ENCODE assay signal across 8 cellular contexts in the genomic region with DNA sequence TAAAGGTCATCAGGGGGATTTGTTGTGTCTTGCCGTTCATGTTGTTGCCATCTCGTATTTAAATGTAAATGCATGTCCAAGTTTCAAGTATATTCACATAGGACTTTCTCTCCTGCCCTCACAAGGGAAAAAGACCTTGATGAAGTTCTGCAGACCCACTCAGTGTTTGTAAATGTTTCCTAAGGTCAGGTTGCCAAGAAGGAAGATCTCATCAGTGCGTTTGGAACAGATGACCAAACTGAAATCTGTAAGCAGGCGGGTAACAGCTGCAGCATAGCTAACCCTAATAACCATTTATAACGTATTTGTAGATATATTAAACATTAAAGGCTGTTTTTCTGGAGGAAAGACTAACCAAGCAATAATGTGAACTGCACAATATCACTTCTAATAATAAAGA. TPM values are rescaled to one million over a fixed set of nuclear protein-coding genes. Genes with fewer than 3 reads are reported as not detected.
DNase-seq lines count a peak whose midpoint lies in the region; FAIRE-seq and TF ChIP-seq lines count a peak whose summit lies in the region.
"Not testable (repeated sequence)": the region's sequence is repeated elsewhere in the genome, so short reads cannot be mapped to it uniquely, and the experiment has no call there.

No MANE protein-coding gene starts in this region.

- H3K9me2 ChIP-seq in SU-DHL-6 (replicated peaks; ENCODE audit: insufficient read depth, low read length), result not testable (repeated sequence)

- FAIRE-seq in keratinocyte (lab: Jason Lieb, UNC), result not testable (repeated sequence)

- H3K79me2 ChIP-seq in SU-DHL-6 (ENCODE audit: insufficient read depth, low read length) (peaks cover 39% of the 10 kb centered on the region), keratinocyte (ENCODE audit: control insufficient read depth, insufficient read depth, low read length) (peaks cover 24% of the 10 kb centered on the region)

- peaks cover 0 to 37% (median 25%) of the 10 kb centered on the region in 11 experiments; a peak in 19 of 22 replicates for H4K20me1 ChIP-seq in BLaER1 treated with 17β-estradiol and CSF1 and Interleukin-3, amounts not matched to agents 10 nM and 100 nM
- not testable (repeated sequence) for H4K20me1 ChIP-seq in SU-DHL-6 (ENCODE audit: low read depth, low read length); keratinocyte (ENCODE audit: control insufficient read depth, extremely low read depth, insufficient read depth, low read length)

- peak overlapping the region; percentile 84 to 92 (median 88); a peak in 21 of 22 replicates for H3K9ac ChIP-seq in BLaER1 treated with 17β-estradiol and CSF1 and Interleukin-3, amounts not matched to agents 10 nM and 100 nM
- peak overlapping the region; percentile 81; the same call in 1 of the 2 replicates for H3K9ac ChIP-seq in SU-DHL-6 (ENCODE audit: low read length)
- H3K9ac ChIP-seq in keratinocyte (ENCODE audit: control insufficient read depth, extremely low read depth, insufficient read depth, low read length), result peak overlapping the region; percentile 85

- not testable (repeated sequence) for H3K9me1 ChIP-seq in keratinocyte (ENCODE audit: control insufficient read depth, extremely low read depth, insufficient read depth, low read length)

- 28 to 40% (median 32%) methylated on average over 5 of the region's 5 CpGs for WGBS in adrenal gland, 4 donors
- 24 to 30% methylated on average over 5 of the region's 5 CpGs for WGBS in testis, 2 donors

- not testable (repeated sequence) for H3F3A ChIP-seq in SU-DHL-6 (ENCODE audit: insufficient read depth)

- dilution Hi-C loops in keratinocyte (cut with MboI; ENCODE audit: extremely low pct_ligation_motif_present, low sequenced_read_pairs), result not testable (repeated sequence)

- not testable (repeated sequence) for TF ChIP-seq CTCF in SU-DHL-6 (IDR thresholded peaks at IDR 0.05; ENCODE audit: insufficient read depth, low read length, poor library complexity, severe bottlenecking); adrenal gland (IDR thresholded peaks at IDR 0.05); epithelial cell of esophagus (IDR thresholded peaks at IDR 0.05; ENCODE audit: insufficient read depth, low read depth, low read length, missing control alignments); keratinocyte (optimal IDR thresholded peaks at IDR 0.05 in 1 of 3, IDR thresholded peaks at IDR 0.05 in 1 of 3, conservative IDR thresholded peaks at IDR 0.05 in 1 of 3; ENCODE audit: extremely low read depth in 1 of 3, insufficient read depth in 2 of 3, low read length in 3 of 3); testis (IDR thresholded peaks at IDR 0.05)

- intact Hi-C loops in adrenal gland (cut with DNase I); testis (cut with DNase I; ENCODE audit: low total_unique reads): not testable (repeated sequence)

- H3K4me1 ChIP-seq in BLaER1 treated with 17β-estradiol and CSF1 and Interleukin-3, amounts not matched to agents 10 nM and 100 nM, result peaks cover 16 to 26% (median 21%) of the 10 kb centered on the region in 10 experiments
- H3K4me1 ChIP-seq in adrenal gland (replicated peaks in 1 of 2), result peaks cover 5 to 22% of the 10 kb centered on the region in 2 donors
- not testable (repeated sequence) for H3K4me1 ChIP-seq in keratinocyte (ENCODE audit: control insufficient read depth, extremely low read depth, insufficient read depth, low read length); neuron (ENCODE audit: insufficient read depth, low read length)
- H3K4me1 ChIP-seq in testis, result peaks cover 11% of the 10 kb centered on the region

- peak overlapping the region; percentile 78 to 91 (median 82) for H3K4me3 ChIP-seq in BLaER1 treated with 17β-estradiol and CSF1 and Interleukin-3, amounts not matched to agents 10 nM and 100 nM
- peak overlapping the region; percentile 30 for H3K4me3 ChIP-seq in SU-DHL-6 (ENCODE audit: insufficient read depth, low read length, poor library complexity, severe bottlenecking)
- H3K4me3 ChIP-seq in adrenal gland, result peak overlapping the region in 3 of 4 donors; percentile 13 to 70 (median 57)
- H3K4me3 ChIP-seq in epithelial cell of esophagus (ENCODE audit: low read length), result peak overlapping the region; percentile 67
- H3K4me3 ChIP-seq in keratinocyte (ENCODE audit: control insufficient read depth in 2 of 3, extremely low read depth in 1 of 3, insufficient read depth in 2 of 3, low read depth in 1 of 3, low read length in 3 of 3), result peak overlapping the region; percentile 71 to 80 (median 79)
- H3K4me3 ChIP-seq in neuron (ENCODE audit: low read length), result peak overlapping the region; percentile 64
- H3K4me3 ChIP-seq in testis, result peak overlapping the region; percentile 74 to 92

- not testable (repeated sequence) for TF ChIP-seq POLR2A in adrenal gland (IDR thresholded peaks at IDR 0.05); testis (IDR thresholded peaks at IDR 0.05)

- DNase-seq in HT-29 (ENCODE audit: low spot score), result peak; percentile 12
- not testable (repeated sequence) for DNase-seq in adrenal gland; epithelial cell of esophagus (ENCODE audit: low read depth); keratinocyte (ENCODE audit: low read depth, low spot score); testis

- not testable (repeated sequence) for H3K27me3 ChIP-seq in BLaER1 treated with 17β-estradiol and CSF1 and Interleukin-3, amounts not matched to agents 10 nM and 100 nM; SU-DHL-6 (ENCODE audit: low read length); adrenal gland; keratinocyte (ENCODE audit: control insufficient read depth, extremely low read depth, insufficient read depth, low read length); neuron (ENCODE audit: insufficient read depth, low read length); testis

- not testable (repeated sequence) for H3K9me3 ChIP-seq in BLaER1 treated with 17β-estradiol and CSF1 and Interleukin-3, amounts not matched to agents 10 nM and 100 nM (replicated peaks in 1 of 11); SU-DHL-6 (ENCODE audit: insufficient read depth, low read length); adrenal gland (replicated peaks in 1 of 3); keratinocyte (ENCODE audit: control insufficient read depth, low read depth, low read length); neuron (ENCODE audit: low read length); testis

- peak overlapping the region in 8 of 11 experiments; percentile 78 to 89 (median 86); a peak in 12 of 22 replicates for H3K27ac ChIP-seq in BLaER1 treated with 17β-estradiol and CSF1 and Interleukin-3, amounts not matched to agents 10 nM and 100 nM
- not testable (repeated sequence) for H3K27ac ChIP-seq in SU-DHL-6 (ENCODE audit: low read depth, low read length); keratinocyte (ENCODE audit: control insufficient read depth, insufficient read depth, low read length)
- H3K27ac ChIP-seq in adrenal gland (peak overlapping the region in 4 of 5 donors; percentile 91 to 98 (median 97)), testis (peak overlapping the region; percentile 82 to 88)

- H2AFZ ChIP-seq in SU-DHL-6 (ENCODE audit: low read depth, low read length, severe bottlenecking); keratinocyte (ENCODE audit: control insufficient read depth, low read length); neuron (ENCODE audit: low read depth, low read length): not testable (repeated sequence)

- peak overlapping the region; percentile 66 to 91 (median 84) for H3K4me2 ChIP-seq in BLaER1 treated with 17β-estradiol and CSF1 and Interleukin-3, amounts not matched to agents 10 nM and 100 nM
- H3K4me2 ChIP-seq in SU-DHL-6 (ENCODE audit: low read depth, low read length, poor library complexity, severe bottlenecking) (peak overlapping the region; percentile 54), keratinocyte (ENCODE audit: control insufficient read depth, extremely low read depth, insufficient read depth, low read depth, low read length) (peak overlapping the region; percentile 79)

- peaks cover 32 to 48% (median 42%) of the 10 kb centered on the region in 11 experiments for H3K36me3 ChIP-seq in BLaER1 treated with 17β-estradiol and CSF1 and Interleukin-3, amounts not matched to agents 10 nM and 100 nM
- H3K36me3 ChIP-seq in SU-DHL-6 (ENCODE audit: low read length) (peaks cover 15% of the 10 kb centered on the region), adrenal gland (replicated peaks in 1 of 2) (peaks cover 0 to 39% of the 10 kb centered on the region in 2 donors), neuron (ENCODE audit: insufficient read depth, low read length) (peaks cover 16% of the 10 kb centered on the region)
- H3K36me3 ChIP-seq in keratinocyte (ENCODE audit: control insufficient read depth in 2 of 2, extremely low read depth in 1 of 2, insufficient read depth in 2 of 2, low read length in 2 of 2); testis (ENCODE audit: low read depth, missing control alignments): not testable (repeated sequence)

RNA-seq across cellular contexts. Expression of gene TYW1B, which starts 2.6 kb away (rescaled TPM):
- total RNA-seq in HT-29 (2014; rRNA removed; shearing (Covaris generic)), result 1.5 and 2.5 TPM in 2 replicates
- total RNA-seq in adrenal gland, result 1 to 10 TPM in 7 of 8 donors, under 1 TPM in 1; 0.72 to 8.7 (median 2.5) TPM
- polyA plus RNA-seq in adrenal gland, result 1 to 10 TPM; 1.3 to 3.6 (median 1.8) TPM
- polyA plus RNA-seq in keratinocyte, result 1.4 to 2.5 TPM (median 1.9 TPM) in 3 replicates
- 3.0 TPM for polyA plus RNA-seq in keratinocyte (2011; ENCODE audit: low read depth)
- polyA plus RNA-seq in keratinocyte (2011; cell fraction: cytosol; rRNA removed), result 0.99 and 1.1 TPM in 2 replicates
- polyA plus RNA-seq in keratinocyte (2011; cell fraction: nucleus; rRNA removed), result 4.2 and 4.7 TPM in 2 replicates
- 1.0 and 1.2 TPM in 2 replicates for polyA plus RNA-seq in keratinocyte (2012; ENCODE audit: low replicate concordance)
- polyA minus RNA-seq in keratinocyte, result 4.3 to 8.1 TPM (median 7.7 TPM) in 3 replicates
- 1.7 TPM for polyA minus RNA-seq in keratinocyte (2011; cell fraction: cytosol; rRNA and poly(A)+ RNA removed)
- 4.1 and 6.4 TPM in 2 replicates for polyA minus RNA-seq in keratinocyte (2011; cell fraction: nucleus; rRNA and poly(A)+ RNA removed)
- total RNA-seq in testis, result 10 to 100 TPM in 1 of 2 donors, 1 to 10 TPM in 1; 8.9 to 11.3 TPM
- 10.5 TPM for polyA plus RNA-seq in testis (ENCODE audit: insufficient read depth, low read depth, low replicate concordance)

Comparison
In these comparisons a context has a peak if more than half of its experiments do, and no peak if none do; other contexts are left out.
1. H3K4me3 ChIP-seq: peak in every context shown above with its lines; median percentile 83 in testis; 82 in BLaER1 treated with 17β-estradiol and CSF1 and Interleukin-3, amounts not matched to agents 10 nM and 100 nM; 79 in keratinocyte; 67 in epithelial cell of esophagus; 64 in neuron; 57 in adrenal gland; 30 in SU-DHL-6.